Comparison of ENCODE assay signal across 8 cellular contexts in genomic region chr13:41313117-41313516, GRCh38. TPM values are rescaled to one million over a fixed set of nuclear protein-coding genes. Genes with fewer than 3 reads are reported as not detected.
DNase-seq lines count a peak whose midpoint lies in the region; ATAC-seq and TF ChIP-seq lines count a peak whose summit lies in the region.

No MANE protein-coding gene starts in this region.

- H3K36me3 Mint-ChIP-seq in activated CD4-positive, alpha-beta T cell treated with anti-CD3 and anti-CD28 coated beads, Interleukin-2, amount 10 ng/mL, durations not matched to agents 7 days and 5 days (ENCODE audit: low read depth): peaks cover 15% of the 10 kb centered on the region

- H4K91ac ChIP-seq in trophoblast cell (ENCODE audit: low read depth, low read length): no peak overlapping the region

- no peak overlapping the region for H3K14ac ChIP-seq in trophoblast cell (ENCODE audit: low read length)

- 0 out of 2 replicates have a peak, but pooled peaks cover 6% of the 10 kb centered on the region for H4K20me1 ChIP-seq in SU-DHL-6 (ENCODE audit: low read depth, low read length)

- no peak overlapping the region for H2BK120ac ChIP-seq in trophoblast cell (ENCODE audit: insufficient read depth, low read length, poor library complexity)

- H3K27me3 ChIP-seq in SU-DHL-6 (ENCODE audit: low read length) (no peaks in the 10 kb centered on the region), skeletal muscle satellite cell (ENCODE audit: control insufficient read depth, insufficient read depth, low read length) (no peaks in the 10 kb centered on the region), trophoblast cell (ENCODE audit: insufficient read depth, low read length) (no peaks in the 10 kb centered on the region)

- peak overlapping the region; percentile 87 for H3K4me3 Mint-ChIP-seq in activated CD4-positive, alpha-beta T cell treated with anti-CD3 and anti-CD28 coated beads, Interleukin-2, amount 10 ng/mL, durations not matched to agents 7 days and 5 days

- no peak overlapping the region for H3K27ac Mint-ChIP-seq in activated CD4-positive, alpha-beta T cell treated with anti-CD3 and anti-CD28 coated beads, Interleukin-2, amount 10 ng/mL, durations not matched to agents 7 days and 5 days

- ATAC-seq in GM19023 (IDR thresholded peaks at IDR 0.05; ENCODE audit: unreplicated experiment): no peak

- H3K23ac ChIP-seq in trophoblast cell (ENCODE audit: low read length): no peak overlapping the region

- peaks cover 27% of the 10 kb centered on the region for H3F3A ChIP-seq in SU-DHL-6 (ENCODE audit: insufficient read depth)

- H3K79me1 ChIP-seq in trophoblast cell (ENCODE audit: low read length): peaks cover 5% of the 10 kb centered on the region

- DNase-seq in activated CD4-positive, alpha-beta T cell treated with anti-CD3 and anti-CD28 coated beads, Interleukin-2, amount 10 ng/mL, durations not matched to agents 7 days and 5 days: no peak
- no peak for DNase-seq in activated CD4-positive, alpha-beta T cell treated with anti-CD3 and anti-CD28 coated beads for 1 hour
- DNase-seq in fibroblast of pulmonary artery (ENCODE audit: low read depth) (no peak), trophoblast cell (no peak), NCI-H446 treated with DMSO at 0.1 percent for 48 hours (lab: John Stamatoyannopoulos, UW) (no peak)

- CTCF ChIA-PET in activated CD4-positive, alpha-beta T cell treated with anti-CD3 and anti-CD28 coated beads, Interleukin-2, amount 10 ng/mL, durations not matched to agents 7 days and 5 days (lab: Charles Lee): interaction anchor here (0.6 to 1.4 kb wide), 3 partner anchors 8 to 52 kb away, joined by 3 to 4 read pairs (median 4); no protein-coding TSS in a partner anchor

- no peak overlapping the region for H3K4ac ChIP-seq in trophoblast cell (ENCODE audit: low read depth, low read length)

- no peaks in the 10 kb centered on the region for H3K9me3 Mint-ChIP-seq in activated CD4-positive, alpha-beta T cell treated with anti-CD3 and anti-CD28 coated beads, Interleukin-2, amount 10 ng/mL, durations not matched to agents 7 days and 5 days

- H3K79me2 ChIP-seq in SU-DHL-6 (ENCODE audit: insufficient read depth, low read length) (peaks cover 77% of the 10 kb centered on the region), trophoblast cell (ENCODE audit: control insufficient read depth, insufficient read depth, low read length, poor library complexity) (peaks cover 14% of the 10 kb centered on the region)

- no peak overlapping the region for H2BK12ac ChIP-seq in trophoblast cell (ENCODE audit: low read length)

- TF ChIP-seq CTCF in SU-DHL-6 (IDR thresholded peaks at IDR 0.05; ENCODE audit: insufficient read depth, low read length, poor library complexity, severe bottlenecking) (no peak), fibroblast of pulmonary artery (IDR thresholded peaks at IDR 0.05; ENCODE audit: low read length, missing control alignments) (no peak)

- no peak overlapping the region for H3K18ac ChIP-seq in trophoblast cell (ENCODE audit: low read length)

- H3K9ac ChIP-seq in SU-DHL-6 (ENCODE audit: low read length): peak overlapping the region; percentile 100
- peak overlapping the region; percentile 87 for H3K9ac ChIP-seq in skeletal muscle satellite cell (ENCODE audit: low read depth, low read length)
- no peak overlapping the region for H3K9ac ChIP-seq in trophoblast cell (ENCODE audit: low read length)

- H3K4me3 ChIP-seq in SU-DHL-6 (ENCODE audit: insufficient read depth, low read length, poor library complexity, severe bottlenecking) (peak overlapping the region; percentile 90), fibroblast of pulmonary artery (replicated peaks; ENCODE audit: low read depth, low read length) (peak overlapping the region; percentile 91), skeletal muscle satellite cell (ENCODE audit: low read length) (peak overlapping the region; percentile 80), trophoblast cell (ENCODE audit: low read depth, low read length) (no peak overlapping the region)

- no peak overlapping the region for H4K8ac ChIP-seq in trophoblast cell (ENCODE audit: low read depth, low read length)

- H3K9me2 ChIP-seq in SU-DHL-6 (replicated peaks; ENCODE audit: insufficient read depth, low read length): no peaks in the 10 kb centered on the region

- H3K4me2 ChIP-seq in SU-DHL-6 (ENCODE audit: low read depth, low read length, poor library complexity, severe bottlenecking) (peak overlapping the region; percentile 98), skeletal muscle satellite cell (ENCODE audit: low read length) (peak overlapping the region; percentile 86), trophoblast cell (ENCODE audit: low read length) (no peak overlapping the region)

- H3K36me3 ChIP-seq in SU-DHL-6 (ENCODE audit: low read length): peaks cover 10% of the 10 kb centered on the region; the same call in 1 of the 2 replicates
- peaks cover 8% of the 10 kb centered on the region for H3K36me3 ChIP-seq in skeletal muscle satellite cell (ENCODE audit: insufficient read depth, low read length)
- H3K36me3 ChIP-seq in trophoblast cell (ENCODE audit: control insufficient read depth in 1 of 2, insufficient read depth in 2 of 2, low read length in 2 of 2): peaks cover 0 to under 1% of the 10 kb centered on the region in 2 experiments

- WGBS in trophoblast cell (ENCODE audit: extremely low coverage, insufficient coverage, insufficient read length): no CpG with 5 or more reads among the region's 5 CpGs

- H3K27ac ChIP-seq in SU-DHL-6 (ENCODE audit: low read depth, low read length): peak overlapping the region; percentile 83
- no peak overlapping the region for H3K27ac ChIP-seq in trophoblast cell (ENCODE audit: low read depth, low read length)

- no peaks in the 10 kb centered on the region for H3K9me3 ChIP-seq in SU-DHL-6 (ENCODE audit: insufficient read depth, low read length)
- no peaks in the 10 kb centered on the region for H3K9me3 ChIP-seq in skeletal muscle satellite cell (replicated peaks; ENCODE audit: low read length)
- no peaks in the 10 kb centered on the region for H3K9me3 ChIP-seq in trophoblast cell (ENCODE audit: insufficient read depth, low read depth, low read length)

- POLR2A ChIA-PET in activated CD4-positive, alpha-beta T cell treated with anti-CD3 and anti-CD28 coated beads, Interleukin-2, amount 10 ng/mL, durations not matched to agents 7 days and 5 days (lab: Charles Lee): no interaction called here

- no peak overlapping the region for H4K12ac ChIP-seq in trophoblast cell (ENCODE audit: low read depth, low read length)

- peaks cover 57% of the 10 kb centered on the region for H3K4me1 Mint-ChIP-seq in activated CD4-positive, alpha-beta T cell treated with anti-CD3 and anti-CD28 coated beads, Interleukin-2, amount 10 ng/mL, durations not matched to agents 7 days and 5 days

- H3K4me1 ChIP-seq in skeletal muscle satellite cell (ENCODE audit: control insufficient read depth, insufficient read depth, low read length): peaks cover 11% of the 10 kb centered on the region
- no peaks in the 10 kb centered on the region for H3K4me1 ChIP-seq in trophoblast cell (ENCODE audit: control insufficient read depth in 1 of 2, insufficient read depth in 2 of 2, low read length in 2 of 2)

- no peak overlapping the region for H2AK5ac ChIP-seq in trophoblast cell (ENCODE audit: low read length)

- no peak overlapping the region for H2BK5ac ChIP-seq in trophoblast cell (ENCODE audit: low read depth, low read length, poor library complexity)

- no peaks in the 10 kb centered on the region for H3K27me3 Mint-ChIP-seq in activated CD4-positive, alpha-beta T cell treated with anti-CD3 and anti-CD28 coated beads, Interleukin-2, amount 10 ng/mL, durations not matched to agents 7 days and 5 days

- no peak overlapping the region for H2AFZ ChIP-seq in SU-DHL-6 (ENCODE audit: low read depth, low read length, severe bottlenecking)
- no peak overlapping the region for H2AFZ ChIP-seq in trophoblast cell (ENCODE audit: insufficient read depth, low read length, poor library complexity)

RNA-seq across cellular contexts. Expression of gene NAA16, which starts 2.0 kb away (rescaled TPM):
- 10 to 100 TPM; 35.9 to 42.0 TPM for total RNA-seq in activated CD4-positive, alpha-beta T cell treated with anti-CD3 and anti-CD28 coated beads, Interleukin-2, amount 10 ng/mL, durations not matched to agents 7 days and 5 days
- total RNA-seq in skeletal muscle satellite cell (2012; rRNA removed): 6.6 and 9.4 TPM in 2 replicates
- polyA plus RNA-seq in trophoblast cell (2013): 8.5 and 10.0 TPM in 2 replicates

RNA-seq across cellular contexts. Expression of gene MTRF1, which starts 49.7 kb away (rescaled TPM):
- total RNA-seq in activated CD4-positive, alpha-beta T cell treated with anti-CD3 and anti-CD28 coated beads, Interleukin-2, amount 10 ng/mL, durations not matched to agents 7 days and 5 days: 10 to 100 TPM; 22.0 to 23.0 TPM
- 8.9 and 10.3 TPM in 2 replicates for total RNA-seq in skeletal muscle satellite cell (2012; rRNA removed)
- 12.3 and 13.6 TPM in 2 replicates for polyA plus RNA-seq in trophoblast cell (2013)
